24 cellular contexts compared by ENCODE assay signal in genomic region chr3:1534252-1534651, GRCh38.
"Had no signal": no experiment of that assay in that cellular context is flagged by ENCODE, and none has a peak within 500 bp of the region (broad histone marks: within the 10 kb centered on the region; RNA-seq: fewer than 3 reads in every experiment).

No MANE protein-coding gene starts in this region.

- DNase-seq: Kasumi-1, MV-4-11, NCI-H1048, NCI-H1105, NCI-H1417, NCI-H1436 treated with DMSO at 0.1 percent for 48 hours, NCI-H1694, NCI-H187 treated with DMSO at 0.1 percent for 48 hours, NCI-H2029 treated with DMSO at 0.1 percent for 48 hours, NCI-H2171 treated with DMSO at 0.1 percent for 48 hours, NCI-H345, NCI-H446 treated with DMSO at 0.1 percent for 48 hours, NCI-H524, NCI-H526 treated with DMSO at 0.1 percent for 48 hours, NCI-H748 treated with DMSO at 0.1 percent for 48 hours, PC-3, SHP77, SK-N-SH, SW 1271 had no signal

- FAIRE-seq: HTR-8/SVneo had no signal

- H3K9ac ChIP-seq: KMS-11, SK-N-SH had no signal

- ATAC-seq: Panc1, PC-3 had no signal

- H3K27ac ChIP-seq: HL-60, KMS-11, RWPE1 had no signal

- H3K4me2 ChIP-seq: SK-N-SH had no signal
